In the genomic region with DNA sequence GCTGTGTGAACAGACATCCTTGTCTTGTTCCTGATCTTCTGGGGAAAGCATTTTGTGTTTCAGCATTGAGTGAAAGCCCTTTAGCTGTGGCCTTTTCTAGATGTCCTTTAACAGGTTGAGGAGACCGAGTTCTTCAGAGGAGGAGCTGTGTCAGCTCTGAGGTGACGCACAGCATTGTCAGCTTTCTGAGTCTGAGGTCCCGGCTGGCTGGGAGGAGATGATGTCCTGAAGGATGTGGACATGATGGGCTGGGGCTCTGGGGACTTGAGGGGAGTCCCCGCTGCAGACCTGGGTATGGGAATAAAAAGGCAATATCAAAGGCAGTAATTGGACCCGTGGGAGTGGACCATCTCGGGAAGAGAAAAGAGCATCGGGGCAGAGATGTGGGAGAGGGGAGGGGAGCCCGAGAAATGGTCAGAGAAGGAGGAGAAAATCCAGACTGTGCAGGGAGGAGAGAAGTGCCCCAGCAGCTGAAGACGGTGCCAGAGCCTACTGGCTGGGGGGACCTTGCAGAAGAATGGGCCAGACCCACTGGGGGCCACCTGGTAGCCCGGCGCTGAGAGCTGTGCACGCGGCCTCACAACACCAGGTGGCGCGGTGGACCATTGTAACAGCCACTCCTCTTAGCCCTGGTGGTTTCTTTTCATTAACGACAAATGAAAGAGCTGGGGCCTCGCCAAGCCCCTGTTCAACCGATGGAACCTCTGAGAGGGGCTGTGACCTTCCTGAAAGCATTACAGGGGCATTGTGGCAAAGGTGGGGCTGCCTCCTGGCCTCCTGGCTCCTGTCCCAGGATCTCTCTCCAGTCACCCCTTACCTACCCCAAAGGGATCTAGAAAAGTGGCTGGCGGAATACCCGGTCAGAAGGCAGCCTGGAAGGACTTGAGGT, we compare ENCODE assay signal across 1 cellular context.
TF ChIP-seq lines count a peak whose summit lies in the region.

No MANE protein-coding gene starts in this region.

TF ChIP-seq in HepG2, 621 proteins besides CTCF, POLR2A, EP300 and RAD21 (continued from another document):
- no peak for TF ChIP-seq CENPT (CRISPR knock-in tag; IDR thresholded peaks at IDR 0.05; ENCODE audit: low read depth)
- TF ChIP-seq MIER2 (CRISPR knock-in tag; IDR thresholded peaks at IDR 0.05) = no peak
- no peak for TF ChIP-seq POLR2AphosphoS2 (IDR thresholded peaks at IDR 0.05; ENCODE audit: low read depth, low read length)
- TF ChIP-seq XBP1 (CRISPR knock-in tag; IDR thresholded peaks at IDR 0.05) = no peak
- TF ChIP-seq ZNF768 (CRISPR knock-in tag; IDR thresholded peaks at IDR 0.05) = peak; percentile 29; the same call in 1 of the 2 replicates
- TF ChIP-seq ZNF510 (CRISPR knock-in tag; IDR thresholded peaks at IDR 0.05; ENCODE audit: low read depth) = no peak
- TF ChIP-seq ZNF761 (CRISPR knock-in tag; conservative IDR thresholded peaks at IDR 0.05) = no peak
- no peak for TF ChIP-seq ZNF441 (CRISPR knock-in tag; IDR thresholded peaks at IDR 0.05; ENCODE audit: borderline replicate concordance)
- TF ChIP-seq TOPORS (CRISPR knock-in tag; IDR thresholded peaks at IDR 0.05) = no peak
- TF ChIP-seq, protein P1, sequence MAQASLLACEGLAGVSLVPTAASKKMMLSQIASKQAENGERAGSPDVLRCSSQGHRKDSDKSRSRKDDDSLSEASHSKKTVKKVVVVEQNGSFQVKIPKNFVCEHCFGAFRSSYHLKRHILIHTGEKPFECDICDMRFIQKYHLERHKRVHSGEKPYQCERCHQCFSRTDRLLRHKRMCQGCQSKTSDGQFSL (CRISPR knock-in tag; IDR thresholded peaks at IDR 0.05) = no peak
- no peak for TF ChIP-seq SCMH1 (CRISPR knock-in tag; IDR thresholded peaks at IDR 0.05; ENCODE audit: borderline replicate concordance)
- TF ChIP-seq ISL2 (CRISPR knock-in tag; IDR thresholded peaks at IDR 0.05) = no peak
- no peak for TF ChIP-seq NFAT5 (CRISPR knock-in tag; IDR thresholded peaks at IDR 0.05)
- no peak for TF ChIP-seq TFAP4 (IDR thresholded peaks at IDR 0.05; ENCODE audit: borderline replicate concordance, low read depth)
- TF ChIP-seq POLR2G (IDR thresholded peaks at IDR 0.05; ENCODE audit: low read depth, low read length) = no peak
- TF ChIP-seq MIXL1 (CRISPR knock-in tag; IDR thresholded peaks at IDR 0.05) = peak; percentile 37; the same call in 1 of the 2 replicates
- no peak for TF ChIP-seq ZBTB43 (CRISPR knock-in tag; conservative IDR thresholded peaks at IDR 0.05)
- TF ChIP-seq HIC2 (CRISPR knock-in tag; IDR thresholded peaks at IDR 0.05; ENCODE audit: low read depth) = no peak
- 0 out of 2 replicates have a peak, but pooled peaks have one; percentile 16 for TF ChIP-seq ZNF121 (CRISPR knock-in tag; IDR thresholded peaks at IDR 0.05)
